In the genomic region with DNA sequence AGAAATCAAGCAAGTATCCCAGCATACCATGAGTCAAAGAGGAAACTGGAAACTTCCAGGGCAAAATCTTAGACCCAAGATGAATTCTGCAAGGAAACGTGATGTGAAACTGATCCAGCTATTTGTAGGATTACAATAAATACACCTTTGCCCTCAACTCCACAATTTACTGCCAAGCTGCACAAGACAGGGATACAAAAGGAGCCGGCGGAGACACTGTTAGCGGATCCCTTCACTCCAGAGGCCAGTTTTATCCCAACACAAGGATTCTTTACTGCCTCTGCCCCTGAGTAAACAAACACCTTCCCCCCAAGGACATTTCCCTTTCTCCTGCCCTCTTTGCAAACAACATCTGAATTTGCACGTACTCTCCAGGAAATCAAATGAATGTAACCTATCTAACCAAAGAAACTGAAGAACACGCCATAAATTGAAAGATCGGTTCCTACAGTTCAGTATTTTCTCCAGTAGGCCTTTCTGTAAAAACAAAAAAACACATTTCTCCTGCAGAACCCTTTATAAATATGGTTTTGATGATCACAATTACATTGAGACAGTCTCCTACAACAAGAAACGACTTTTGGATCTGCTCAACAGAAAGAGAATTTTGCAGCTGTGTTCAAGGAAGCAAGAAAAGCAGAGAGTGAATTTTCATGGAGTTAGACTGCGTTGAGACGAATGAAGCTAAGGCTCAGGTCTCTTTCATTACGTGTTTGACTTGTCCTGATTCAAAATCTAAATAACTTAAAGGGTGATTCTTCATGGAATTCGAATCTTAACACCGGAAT, we compare ENCODE assay signal across 1 cellular context.
TF ChIP-seq lines count a peak whose summit lies in the region.

No MANE protein-coding gene starts in this region.

TF ChIP-seq in SK-N-SH treated with all-trans-retinoic acid at 6 μM for 48 hours, 23 proteins besides CTCF, POLR2A, EP300 and RAD21 (continued from another document):
- TF ChIP-seq, protein P1, sequence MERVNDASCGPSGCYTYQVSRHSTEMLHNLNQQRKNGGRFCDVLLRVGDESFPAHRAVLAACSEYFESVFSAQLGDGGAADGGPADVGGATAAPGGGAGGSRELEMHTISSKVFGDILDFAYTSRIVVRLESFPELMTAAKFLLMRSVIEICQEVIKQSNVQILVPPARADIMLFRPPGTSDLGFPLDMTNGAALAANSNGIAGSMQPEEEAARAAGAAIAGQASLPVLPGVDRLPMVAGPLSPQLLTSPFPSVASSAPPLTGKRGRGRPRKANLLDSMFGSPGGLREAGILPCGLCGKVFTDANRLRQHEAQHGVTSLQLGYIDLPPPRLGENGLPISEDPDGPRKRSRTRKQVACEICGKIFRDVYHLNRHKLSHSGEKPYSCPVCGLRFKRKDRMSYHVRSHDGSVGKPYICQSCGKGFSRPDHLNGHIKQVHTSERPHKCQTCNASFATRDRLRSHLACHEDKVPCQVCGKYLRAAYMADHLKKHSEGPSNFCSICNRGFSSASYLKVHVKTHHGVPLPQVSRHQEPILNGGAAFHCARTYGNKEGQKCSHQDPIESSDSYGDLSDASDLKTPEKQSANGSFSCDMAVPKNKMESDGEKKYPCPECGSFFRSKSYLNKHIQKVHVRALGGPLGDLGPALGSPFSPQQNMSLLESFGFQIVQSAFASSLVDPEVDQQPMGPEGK (CRISPR knock-in tag; IDR thresholded peaks at IDR 0.05; ENCODE audit: borderline replicate concordance): no peak
- TF ChIP-seq, protein P2, sequence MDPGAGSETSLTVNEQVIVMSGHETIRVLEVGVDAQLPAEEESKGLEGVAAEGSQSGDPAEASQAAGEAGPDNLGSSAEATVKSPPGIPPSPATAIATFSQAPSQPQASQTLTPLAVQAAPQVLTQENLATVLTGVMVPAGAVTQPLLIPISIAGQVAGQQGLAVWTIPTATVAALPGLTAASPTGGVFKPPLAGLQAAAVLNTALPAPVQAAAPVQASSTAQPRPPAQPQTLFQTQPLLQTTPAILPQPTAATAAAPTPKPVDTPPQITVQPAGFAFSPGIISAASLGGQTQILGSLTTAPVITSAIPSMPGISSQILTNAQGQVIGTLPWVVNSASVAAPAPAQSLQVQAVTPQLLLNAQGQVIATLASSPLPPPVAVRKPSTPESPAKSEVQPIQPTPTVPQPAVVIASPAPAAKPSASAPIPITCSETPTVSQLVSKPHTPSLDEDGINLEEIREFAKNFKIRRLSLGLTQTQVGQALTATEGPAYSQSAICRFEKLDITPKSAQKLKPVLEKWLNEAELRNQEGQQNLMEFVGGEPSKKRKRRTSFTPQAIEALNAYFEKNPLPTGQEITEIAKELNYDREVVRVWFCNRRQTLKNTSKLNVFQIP (CRISPR knock-in tag; IDR thresholded peaks at IDR 0.05; ENCODE audit: borderline replicate concordance, low read depth): no peak
- TF ChIP-seq ISL1 (CRISPR knock-in tag; IDR thresholded peaks at IDR 0.05) (no peak), ZNF8 (CRISPR knock-in tag; IDR thresholded peaks at IDR 0.05) (no peak), RARB (CRISPR knock-in tag; IDR thresholded peaks at IDR 0.05) (no peak), ZNF70 (CRISPR knock-in tag; IDR thresholded peaks at IDR 0.05) (no peak), TOX (CRISPR knock-in tag; IDR thresholded peaks at IDR 0.05; ENCODE audit: borderline replicate concordance) (no peak), ZFP3 (CRISPR knock-in tag; IDR thresholded peaks at IDR 0.05) (no peak), BACH2 (CRISPR knock-in tag; IDR thresholded peaks at IDR 0.05; ENCODE audit: borderline replicate concordance) (no peak)
- TF ChIP-seq, protein P3, sequence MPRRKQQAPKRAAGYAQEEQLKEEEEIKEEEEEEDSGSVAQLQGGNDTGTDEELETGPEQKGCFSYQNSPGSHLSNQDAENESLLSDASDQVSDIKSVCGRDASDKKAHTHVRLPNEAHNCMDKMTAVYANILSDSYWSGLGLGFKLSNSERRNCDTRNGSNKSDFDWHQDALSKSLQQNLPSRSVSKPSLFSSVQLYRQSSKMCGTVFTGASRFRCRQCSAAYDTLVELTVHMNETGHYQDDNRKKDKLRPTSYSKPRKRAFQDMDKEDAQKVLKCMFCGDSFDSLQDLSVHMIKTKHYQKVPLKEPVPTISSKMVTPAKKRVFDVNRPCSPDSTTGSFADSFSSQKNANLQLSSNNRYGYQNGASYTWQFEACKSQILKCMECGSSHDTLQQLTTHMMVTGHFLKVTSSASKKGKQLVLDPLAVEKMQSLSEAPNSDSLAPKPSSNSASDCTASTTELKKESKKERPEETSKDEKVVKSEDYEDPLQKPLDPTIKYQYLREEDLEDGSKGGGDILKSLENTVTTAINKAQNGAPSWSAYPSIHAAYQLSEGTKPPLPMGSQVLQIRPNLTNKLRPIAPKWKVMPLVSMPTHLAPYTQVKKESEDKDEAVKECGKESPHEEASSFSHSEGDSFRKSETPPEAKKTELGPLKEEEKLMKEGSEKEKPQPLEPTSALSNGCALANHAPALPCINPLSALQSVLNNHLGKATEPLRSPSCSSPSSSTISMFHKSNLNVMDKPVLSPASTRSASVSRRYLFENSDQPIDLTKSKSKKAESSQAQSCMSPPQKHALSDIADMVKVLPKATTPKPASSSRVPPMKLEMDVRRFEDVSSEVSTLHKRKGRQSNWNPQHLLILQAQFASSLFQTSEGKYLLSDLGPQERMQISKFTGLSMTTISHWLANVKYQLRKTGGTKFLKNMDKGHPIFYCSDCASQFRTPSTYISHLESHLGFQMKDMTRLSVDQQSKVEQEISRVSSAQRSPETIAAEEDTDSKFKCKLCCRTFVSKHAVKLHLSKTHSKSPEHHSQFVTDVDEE (CRISPR knock-in tag; IDR thresholded peaks at IDR 0.05): no peak
